11 cellular contexts compared by ENCODE assay signal in genomic region chr17:49817993-49818392, GRCh38. TPM values are rescaled to one million over a fixed set of nuclear protein-coding genes. Genes with fewer than 3 reads are reported as not detected.
DNase-seq lines count a peak whose midpoint lies in the region; ATAC-seq and TF ChIP-seq lines count a peak whose summit lies in the region.
"Had no signal": no experiment of that assay in that cellular context is flagged by ENCODE, and none has a peak within 500 bp of the region (broad histone marks: within the 10 kb centered on the region; RNA-seq: fewer than 3 reads in every experiment).

No MANE protein-coding gene starts in this region.

- H3K9me3 ChIP-seq in breast epithelium (no peaks in the 10 kb centered on the region), thymus (ENCODE audit: control insufficient read depth) (no peaks in the 10 kb centered on the region), body of pancreas (no peaks in the 10 kb centered on the region)
- H3K9me3 ChIP-seq in naive thymus-derived CD4-positive, alpha-beta T cell (ENCODE audit: control insufficient read depth in 2 of 3, low read length in 3 of 3), result no peaks in the 10 kb centered on the region
- H3K9me3 ChIP-seq: tibial artery had no signal

- peak overlapping the region; percentile 19 to 34 for H3K27ac ChIP-seq in breast epithelium
- peak overlapping the region; percentile 73 for H3K27ac ChIP-seq in naive thymus-derived CD4-positive, alpha-beta T cell (ENCODE audit: low read depth, low read length)
- H3K27ac ChIP-seq in thymus (ENCODE audit: low read depth), result peak overlapping the region; percentile 82
- H3K27ac ChIP-seq in caudate nucleus (ENCODE audit: low read depth, low read length), result no peak overlapping the region
- H3K27ac ChIP-seq in body of pancreas, result no peak overlapping the region
- H3K27ac ChIP-seq: tibial artery had no signal

- POLR2A ChIA-PET in MCF 10A (lab: Yijun Ruan, JAX), result no interaction called here
- POLR2A ChIA-PET in naive thymus-derived CD4-positive, alpha-beta T cell (lab: Charles Lee), result interaction anchor here (0.6 to 2.4 kb wide), 14 partner anchors 8 to 1522 kb away, joined by 3 to 11 read pairs (median 4); partner anchors contain the start of genes FAM117A, KAT7 and SLC35B1

- peak; percentile 81 to 83 for ATAC-seq in activated T-cell treated with anti-CD3 and anti-CD28 coated beads, Interleukin-2, amount 50 U/mL, for 4 hours
- ATAC-seq in naive thymus-derived CD4-positive, alpha-beta T cell, result peak; percentile 98
- ATAC-seq in GM19397 (IDR thresholded peaks at IDR 0.05; ENCODE audit: unreplicated experiment), result no peak
- ATAC-seq in body of pancreas, result no peak

- no peak overlapping the region for H3K27ac Mint-ChIP-seq in MCF 10A (ENCODE audit: low read depth, unreplicated experiment)
- peak overlapping the region; percentile 91 to 99 (median 96) for H3K27ac Mint-ChIP-seq in naive thymus-derived CD4-positive, alpha-beta T cell

- CTCF ChIA-PET in MCF 10A (lab: Yijun Ruan, JAX), result interaction anchor here (0.6 kb wide), 1 partner anchor 260 kb away, joined by 3 read pairs; no protein-coding TSS in a partner anchor
- CTCF ChIA-PET in naive thymus-derived CD4-positive, alpha-beta T cell (lab: Charles Lee), result interaction anchor here (0.7 to 1.2 kb wide), 5 partner anchors 20 to 409 kb away, joined by 3 to 4 read pairs (median 3); no protein-coding TSS in a partner anchor

- no peak overlapping the region for H3K4me3 Mint-ChIP-seq in MCF 10A (ENCODE audit: unreplicated experiment)
- H3K4me3 Mint-ChIP-seq in activated T-cell treated with anti-CD3 and anti-CD28 coated beads, Interleukin-2, amount 50 U/mL, for 4 hours, result peak overlapping the region; percentile 40
- peak overlapping the region; percentile 66 to 92 (median 83) for H3K4me3 Mint-ChIP-seq in naive thymus-derived CD4-positive, alpha-beta T cell

- H3K36me3 Mint-ChIP-seq in MCF 10A (ENCODE audit: insufficient read depth, unreplicated experiment), result peaks cover 78% of the 10 kb centered on the region
- H3K36me3 Mint-ChIP-seq in activated T-cell treated with anti-CD3 and anti-CD28 coated beads, Interleukin-2, amount 50 U/mL, for 4 hours (ENCODE audit: insufficient read depth), result peaks cover 48% of the 10 kb centered on the region
- H3K36me3 Mint-ChIP-seq in naive thymus-derived CD4-positive, alpha-beta T cell, result peaks cover 19 to 57% (median 43%) of the 10 kb centered on the region in 5 donors

- intact Hi-C loops in breast epithelium (cut with DNase I; ENCODE audit: low total_unique reads) (no loop called here), MCF 10A (cut with micrococcal nuclease) (no loop called here), body of pancreas (cut with DNase I) (no loop called here)
- intact Hi-C loops in naive thymus-derived CD4-positive, alpha-beta T cell (cut with micrococcal nuclease), result loop anchor here in 1 of 2 donors (1.0 to 5.0 kb wide), 4 partner anchors 29 to 456 kb away; partner anchors contain the start of gene ZNF652

- no peaks in the 10 kb centered on the region for H3K9me3 Mint-ChIP-seq in MCF 10A (ENCODE audit: unreplicated experiment)
- H3K9me3 Mint-ChIP-seq in activated T-cell treated with anti-CD3 and anti-CD28 coated beads, Interleukin-2, amount 50 U/mL, for 4 hours, result no peaks in the 10 kb centered on the region
- no peaks in the 10 kb centered on the region for H3K9me3 Mint-ChIP-seq in naive thymus-derived CD4-positive, alpha-beta T cell

- TF ChIP-seq CTCF in breast epithelium (IDR thresholded peaks at IDR 0.05) (no peak), MCF 10A (IDR thresholded peaks at IDR 0.05; ENCODE audit: unreplicated experiment) (no peak), body of pancreas (IDR thresholded peaks at IDR 0.05) (no peak)

- DNase-seq in breast epithelium (ENCODE audit: low spot score in 2 of 2), result no peak
- DNase-seq in MCF 10A (ENCODE audit: unreplicated experiment), result no peak
- DNase-seq in activated T-cell treated with anti-CD3 and anti-CD28 coated beads, Interleukin-2, amount 50 U/mL, for 4 hours, result peak; percentile 26
- peak in 8 of 9 donors; percentile 24 to 83 (median 79) for DNase-seq in naive thymus-derived CD4-positive, alpha-beta T cell
- no peak for DNase-seq in caudate nucleus (lab: John Stamatoyannopoulos, UW)
- DNase-seq in body of pancreas, result no peak
- DNase-seq: tibial artery had no signal

- H3K36me3 ChIP-seq in breast epithelium (no peaks in the 10 kb centered on the region), thymus (ENCODE audit: control insufficient read depth, insufficient read depth) (peaks cover 63% of the 10 kb centered on the region), body of pancreas (replicated peaks in 1 of 2; ENCODE audit: insufficient read depth in 1 of 2, low read depth in 2 of 2) (peaks cover 0 to 7% of the 10 kb centered on the region in 2 donors)
- H3K36me3 ChIP-seq in naive thymus-derived CD4-positive, alpha-beta T cell (ENCODE audit: control insufficient read depth in 2 of 3, insufficient read depth in 3 of 3, low read length in 3 of 3), result peaks cover 8 to 52% (median 13%) of the 10 kb centered on the region in 3 experiments

- no peaks in the 10 kb centered on the region for H3K4me1 Mint-ChIP-seq in MCF 10A (ENCODE audit: insufficient read depth, unreplicated experiment)
- peaks cover 76% of the 10 kb centered on the region for H3K4me1 Mint-ChIP-seq in activated T-cell treated with anti-CD3 and anti-CD28 coated beads, Interleukin-2, amount 50 U/mL, for 4 hours (ENCODE audit: low read depth)
- peaks cover 35 to 97% (median 88%) of the 10 kb centered on the region in 7 donors for H3K4me1 Mint-ChIP-seq in naive thymus-derived CD4-positive, alpha-beta T cell

- no TSS peak for BruUV-seq in MCF 10A (replicated peaks; lab: Mats Ljungman, UMichigan)

- H3K4me3 ChIP-seq in breast epithelium (no peak overlapping the region), thymus (ENCODE audit: low read length) (no peak overlapping the region), body of pancreas (no peak overlapping the region)
- peak overlapping the region; percentile 37 for H3K4me3 ChIP-seq in naive thymus-derived CD4-positive, alpha-beta T cell (ENCODE audit: low read length)
- H3K4me3 ChIP-seq: tibial artery had no signal

- no peaks in the 10 kb centered on the region for H3K27me3 Mint-ChIP-seq in MCF 10A (ENCODE audit: insufficient read depth, unreplicated experiment)
- H3K27me3 Mint-ChIP-seq in activated T-cell treated with anti-CD3 and anti-CD28 coated beads, Interleukin-2, amount 50 U/mL, for 4 hours (ENCODE audit: low read depth), result no peaks in the 10 kb centered on the region
- no peaks in the 10 kb centered on the region for H3K27me3 Mint-ChIP-seq in naive thymus-derived CD4-positive, alpha-beta T cell

- H3K4me1 ChIP-seq in breast epithelium (peaks cover 3 to 15% of the 10 kb centered on the region in 2 donors), thymus (ENCODE audit: control insufficient read depth, insufficient read depth, low read length) (peaks cover 12% of the 10 kb centered on the region), body of pancreas (peaks cover 39% of the 10 kb centered on the region)
- H3K4me1 ChIP-seq in naive thymus-derived CD4-positive, alpha-beta T cell (ENCODE audit: control insufficient read depth in 2 of 2, insufficient read depth in 2 of 2, low read length in 2 of 2), result peaks cover 40 to 75% of the 10 kb centered on the region in 2 donors

- TF ChIP-seq POLR2A in breast epithelium (IDR thresholded peaks at IDR 0.05), result no peak
- no peak for TF ChIP-seq POLR2A in body of pancreas (IDR thresholded peaks at IDR 0.05)

- H3K27me3 ChIP-seq in breast epithelium (no peaks in the 10 kb centered on the region), thymus (ENCODE audit: control insufficient read depth, insufficient read depth) (no peaks in the 10 kb centered on the region), body of pancreas (no peaks in the 10 kb centered on the region)
- H3K27me3 ChIP-seq in naive thymus-derived CD4-positive, alpha-beta T cell (ENCODE audit: control insufficient read depth in 2 of 2, insufficient read depth in 2 of 2, low read length in 2 of 2), result no peaks in the 10 kb centered on the region
- H3K27me3 ChIP-seq: tibial artery had no signal

- 57% methylated on average over 4 of the region's 4 CpGs for WGBS in thymus
- 95 to 96% methylated on average over 4 of the region's 4 CpGs for WGBS in body of pancreas, 2 donors

RNA-seq across cellular contexts. Expression of gene KAT7, which starts 29.5 kb away (rescaled TPM):
- total RNA-seq in breast epithelium, result 10 to 100 TPM; 37.6 to 57.4 (median 47.2) TPM
- total RNA-seq in MCF 10A (2022), result 45.1 and 53.7 TPM in 2 replicates
- total RNA-seq in activated T-cell treated with anti-CD3 and anti-CD28 coated beads, Interleukin-2, amount 50 U/mL, for 4 hours, result 10 to 100 TPM; 59.4 to 66.6 (median 63.8) TPM
- 100 to 1,000 TPM in 4 of 5 experiments, 10 to 100 TPM in 1; 85.6 to 195 (median 132) TPM for total RNA-seq in naive thymus-derived CD4-positive, alpha-beta T cell
- 10 to 100 TPM; 39.2 to 54.8 TPM for polyA plus RNA-seq in naive thymus-derived CD4-positive, alpha-beta T cell
- 14.2 TPM for polyA plus RNA-seq in thymus
- total RNA-seq in body of pancreas, result 10 to 100 TPM in 1 of 2 donors, 1 to 10 TPM in 1; 7.3 to 16.5 TPM

RNA-seq across cellular contexts. Expression of gene TAC4, which starts 29.9 kb away (rescaled TPM):
- total RNA-seq in breast epithelium (not detected), MCF 10A (2022) (not detected in 2 replicates), body of pancreas (not detected)
- total RNA-seq in activated T-cell treated with anti-CD3 and anti-CD28 coated beads, Interleukin-2, amount 50 U/mL, for 4 hours, result not detected
- total RNA-seq in naive thymus-derived CD4-positive, alpha-beta T cell, result not detected
- polyA plus RNA-seq in naive thymus-derived CD4-positive, alpha-beta T cell, result not detected
- 0.32 TPM for polyA plus RNA-seq in thymus
- total RNA-seq: A673, dermis microvascular lymphatic vessel endothelial cell had no signal

RNA-seq across cellular contexts. Expression of gene FAM117A, which starts 54.1 kb away (rescaled TPM):
- 10 to 100 TPM in 1 of 3 donors, 1 to 10 TPM in 2; 8.0 to 11.6 (median 9.8) TPM for total RNA-seq in breast epithelium
- 2.0 and 5.0 TPM in 2 replicates for total RNA-seq in MCF 10A (2022)
- total RNA-seq in activated T-cell treated with anti-CD3 and anti-CD28 coated beads, Interleukin-2, amount 50 U/mL, for 4 hours, result 10 to 100 TPM; 10.3 to 12.1 (median 11.6) TPM
- 10 to 100 TPM; 31.8 to 99.1 (median 58.5) TPM for total RNA-seq in naive thymus-derived CD4-positive, alpha-beta T cell
- 10 to 100 TPM; 47.2 to 59.0 TPM for polyA plus RNA-seq in naive thymus-derived CD4-positive, alpha-beta T cell
- 13.6 TPM for polyA plus RNA-seq in thymus
- 10 to 100 TPM in 1 of 2 donors, 1 to 10 TPM in 1; 4.3 to 11.7 TPM for total RNA-seq in body of pancreas

Comparison
In these comparisons a context has a peak if more than half of its experiments do, and no peak if none do; other contexts are left out.
1. DNase-seq: peak in activated T-cell treated with anti-CD3 and anti-CD28 coated beads, Interleukin-2, amount 50 U/mL, for 4 hours (single experiment) and naive thymus-derived CD4-positive, alpha-beta T cell (8 of 9); none in breast epithelium (0 of 2), MCF 10A (single experiment), caudate nucleus (0 of 61) and body of pancreas (0 of 4).
2. H3K27ac ChIP-seq: peak in breast epithelium (2 of 2), naive thymus-derived CD4-positive, alpha-beta T cell (single experiment) and thymus (single experiment); none in caudate nucleus (single experiment) and body of pancreas (0 of 4).
3. ATAC-seq: peak in activated T-cell treated with anti-CD3 and anti-CD28 coated beads, Interleukin-2, amount 50 U/mL, for 4 hours (2 of 2) and naive thymus-derived CD4-positive, alpha-beta T cell (single experiment); none in GM19397 (single experiment) and body of pancreas (single experiment).